7 cellular contexts compared by ENCODE assay signal in the genomic region with DNA sequence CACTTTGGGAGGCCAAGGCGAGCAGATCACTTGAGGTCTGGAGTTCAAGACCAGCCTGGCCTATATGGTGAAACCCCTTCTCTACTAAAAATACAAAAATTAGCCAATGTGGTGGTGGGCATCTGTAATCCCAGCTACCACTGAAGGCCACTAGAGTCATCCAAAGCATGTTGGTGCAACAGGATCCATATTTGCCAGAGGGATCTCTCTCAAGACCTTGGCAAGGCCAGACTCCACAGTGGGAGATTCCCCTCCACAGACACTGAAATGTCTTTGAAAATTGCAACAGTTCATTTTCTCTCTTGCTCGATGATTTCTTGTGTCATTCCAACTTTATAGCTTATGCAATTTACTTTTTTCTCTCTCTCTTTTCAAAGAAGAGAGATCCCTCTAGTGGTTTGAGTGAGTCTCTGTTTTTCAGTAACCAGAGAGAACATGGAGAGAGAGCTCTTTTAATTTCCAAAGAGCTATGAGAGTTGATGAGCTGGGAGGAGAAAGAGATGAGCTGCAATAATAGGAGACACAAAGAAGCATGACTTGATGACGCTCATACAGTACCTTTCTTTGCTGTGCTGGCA.
A peak's percentile ranks its signal among the peaks of the same experiment; 100 is the strongest.
DNase-seq lines count a peak whose midpoint lies in the region; ATAC-seq and TF ChIP-seq lines count a peak whose summit lies in the region.

No MANE protein-coding gene starts in this region.

- H3K27me3 ChIP-seq in GM06990 (replicated peaks; ENCODE audit: control insufficient read depth, insufficient read depth, low read length), result no peaks in the 10 kb centered on the region

- no peak overlapping the region for H3K27ac Mint-ChIP-seq in effector memory CD8-positive, alpha-beta T cell
- no peak overlapping the region for H3K27ac Mint-ChIP-seq in osteocyte (ENCODE audit: unreplicated experiment)
- peak overlapping the region in 1 of 2 donors; percentile 8 for H3K27ac Mint-ChIP-seq in stimulated activated naive CD8-positive, alpha-beta T cell treated with anti-CD3 and anti-CD28 coated beads, Interleukin-15, amount 100 ng/mL, for 72 hours

- no peaks in the 10 kb centered on the region for H3K36me3 Mint-ChIP-seq in effector memory CD8-positive, alpha-beta T cell (ENCODE audit: insufficient read depth)
- H3K36me3 Mint-ChIP-seq in osteocyte (ENCODE audit: unreplicated experiment), result no peaks in the 10 kb centered on the region

- TF ChIP-seq CTCF in GM06990 (IDR thresholded peaks at IDR 0.05; ENCODE audit: insufficient read depth, low read length, poor library complexity, severe bottlenecking) (peak; percentile 35), osteocyte (IDR thresholded peaks at IDR 0.05) (peak; percentile 44)

- no peaks in the 10 kb centered on the region for H3K27me3 Mint-ChIP-seq in effector memory CD8-positive, alpha-beta T cell
- H3K27me3 Mint-ChIP-seq in osteocyte (ENCODE audit: unreplicated experiment), result peaks cover 9% of the 10 kb centered on the region
- H3K27me3 Mint-ChIP-seq in stimulated activated naive CD8-positive, alpha-beta T cell treated with anti-CD3 and anti-CD28 coated beads, Interleukin-15, amount 100 ng/mL, for 72 hours, result no peaks in the 10 kb centered on the region

- H3K4me3 ChIP-seq in GM06990 (replicated peaks; ENCODE audit: low read depth, low read length), result no peak overlapping the region

- DNase-seq in GM06990 (ENCODE audit: extremely low read depth, insufficient read length) (no peak), NAMALWA (ENCODE audit: low spot score) (peak; percentile 31), osteocyte (ENCODE audit: extremely low spot score, unreplicated experiment) (no peak), NCI-H187 (lab: John Stamatoyannopoulos, UW) (no peak), NK-92 (lab: John Stamatoyannopoulos, UW; ENCODE audit: unreplicated experiment) (no peak)
- no peak for DNase-seq in effector memory CD8-positive, alpha-beta T cell
- no peak for DNase-seq in stimulated activated naive CD8-positive, alpha-beta T cell treated with anti-CD3 and anti-CD28 coated beads, Interleukin-15, amount 100 ng/mL, for 72 hours

- H3K36me3 ChIP-seq in GM06990 (ENCODE audit: control insufficient read depth, insufficient read depth, low read length), result no peaks in the 10 kb centered on the region

- H3K4me1 Mint-ChIP-seq in effector memory CD8-positive, alpha-beta T cell (ENCODE audit: low read depth in 2 of 2), result peaks cover 0 to 5% of the 10 kb centered on the region in 2 donors
- no peaks in the 10 kb centered on the region for H3K4me1 Mint-ChIP-seq in osteocyte (ENCODE audit: unreplicated experiment)
- peaks cover 6% of the 10 kb centered on the region for H3K4me1 Mint-ChIP-seq in stimulated activated naive CD8-positive, alpha-beta T cell treated with anti-CD3 and anti-CD28 coated beads, Interleukin-15, amount 100 ng/mL, for 72 hours

- no peaks in the 10 kb centered on the region for H3K9me3 Mint-ChIP-seq in effector memory CD8-positive, alpha-beta T cell
- H3K9me3 Mint-ChIP-seq in osteocyte (ENCODE audit: unreplicated experiment), result no peaks in the 10 kb centered on the region
- no peaks in the 10 kb centered on the region for H3K9me3 Mint-ChIP-seq in stimulated activated naive CD8-positive, alpha-beta T cell treated with anti-CD3 and anti-CD28 coated beads, Interleukin-15, amount 100 ng/mL, for 72 hours

- ATAC-seq in effector memory CD8-positive, alpha-beta T cell (replicated peaks), result peak; percentile 54
- no peak for ATAC-seq in stimulated activated naive CD8-positive, alpha-beta T cell treated with anti-CD3 and anti-CD28 coated beads, Interleukin-15, amount 100 ng/mL, for 72 hours

- H3K4me3 Mint-ChIP-seq in effector memory CD8-positive, alpha-beta T cell, result no peak overlapping the region
- no peak overlapping the region for H3K4me3 Mint-ChIP-seq in osteocyte (ENCODE audit: unreplicated experiment)
- H3K4me3 Mint-ChIP-seq in stimulated activated naive CD8-positive, alpha-beta T cell treated with anti-CD3 and anti-CD28 coated beads, Interleukin-15, amount 100 ng/mL, for 72 hours, result no peak overlapping the region
